21 cellular contexts compared by ENCODE assay signal in genomic region chr2:216235896-216236295, GRCh38.
"Had no signal": no experiment of that assay in that cellular context is flagged by ENCODE, and none has a peak within 500 bp of the region (broad histone marks: within the 10 kb centered on the region; RNA-seq: fewer than 3 reads in every experiment).

No MANE protein-coding gene starts in this region.

- DNase-seq: Kasumi-1; MM.1S; NCI-H1436; NCI-H187; NCI-H2081 treated with DMSO at 0.1 percent for 48 hours; NCI-H2171; NCI-H226; NCI-H524; NCI-H526 treated with DMSO at 0.1 percent for 48 hours; NCI-H748 treated with DMSO at 0.1 percent for 48 hours; NK-92 treated with Interleukin-12 subunit alpha and Interleukin-12 subunit beta, amount 100 ng/mL, for 24 hours; PC-3; SHP77 treated with DMSO at 0.1 percent for 48 hours; SJCRH30 had no signal

- H3K4me1 ChIP-seq: SJCRH30 had no signal

- ATAC-seq: K562, Panc1, PC-3, Right ventricle myocardium inferior, SK-N-SH treated with all-trans-retinoic acid at 6 μM for 48 hours had no signal

- H3K4me3 ChIP-seq: K562, SJCRH30 had no signal

- H3K4me3 Mint-ChIP-seq: IgD-negative memory B cell had no signal

- H3K4me2 ChIP-seq: KMS-11 had no signal

- H3K9ac ChIP-seq: KMS-11 had no signal

- H3K36me3 ChIP-seq: SJCRH30 had no signal

- H3K27me3 Mint-ChIP-seq: IgD-negative memory B cell had no signal

- H3K27me3 ChIP-seq: SJCRH30 had no signal

- H3K27ac ChIP-seq: HL-60, KMS-11, SJCRH30 had no signal

- H3K27ac Mint-ChIP-seq: IgD-negative memory B cell had no signal

- H3K4me1 Mint-ChIP-seq: IgD-negative memory B cell had no signal
